ENCODE assay signal across 18 cellular contexts in genomic region chr2:10905006-10905871, GRCh38. TPM values are rescaled to one million over a fixed set of nuclear protein-coding genes. Genes with fewer than 3 reads are reported as not detected.
"Had no signal": no experiment of that assay in that cellular context is flagged by ENCODE, and none has a peak within 500 bp of the region (broad histone marks: within the 10 kb centered on the region; RNA-seq: fewer than 3 reads in every experiment).

No MANE protein-coding gene starts in this region.

- H3K9me3 Mint-ChIP-seq: activated naive CD4-positive, alpha-beta T cell treated with anti-CD3 and anti-CD28 coated beads for 36 hours; stimulated activated naive CD8-positive, alpha-beta T cell treated with anti-CD3 and anti-CD28 coated beads, Interleukin-15, Interleukin-2, amounts not matched to agents 100 ng/mL and 50 ng/mL, for 24 hours had no signal

- H3K4me3 ChIP-seq: ascending aorta, breast epithelium, gastroesophageal sphincter, hepatocyte, left lung, right lobe of liver had no signal

- DNase-seq: activated B cell treated with CpG ODN at 0.5 μM for 24 hours; activated CD4-positive, alpha-beta T cell treated with anti-CD3 and anti-CD28 coated beads, Interleukin-2, amount 10 ng/mL, durations not matched to agents 7 days and 5 days; activated CD8-positive, alpha-beta memory T cell treated with anti-CD3 and anti-CD28 coated beads for 24 hours; activated naive CD4-positive, alpha-beta T cell treated with anti-CD3 and anti-CD28 coated beads for 36 hours; erythroblast; kidney; left lung; mesenchymal stem cell; occipital lobe; right lobe of liver had no signal

- H3K4me1 Mint-ChIP-seq: activated B cell treated with CpG ODN at 0.5 μM for 24 hours; activated CD4-positive, alpha-beta T cell treated with anti-CD3 and anti-CD28 coated beads, Interleukin-2, amount 10 ng/mL, durations not matched to agents 7 days and 5 days had no signal

- H3K4me3 Mint-ChIP-seq: activated B cell treated with CpG ODN at 0.5 μM for 24 hours; activated CD4-positive, alpha-beta T cell treated with anti-CD3 and anti-CD28 coated beads, Interleukin-2, amount 10 ng/mL, durations not matched to agents 7 days and 5 days; activated naive CD4-positive, alpha-beta T cell treated with anti-CD3 and anti-CD28 coated beads for 36 hours; nephron; stimulated activated naive CD8-positive, alpha-beta T cell treated with anti-CD3 and anti-CD28 coated beads, Interleukin-15, Interleukin-2, amounts not matched to agents 100 ng/mL and 50 ng/mL, for 24 hours had no signal

- ATAC-seq: gastroesophageal sphincter, left lung had no signal

- H3K27ac Mint-ChIP-seq: activated B cell treated with CpG ODN at 0.5 μM for 24 hours; activated CD4-positive, alpha-beta T cell treated with anti-CD3 and anti-CD28 coated beads, Interleukin-2, amount 10 ng/mL, durations not matched to agents 7 days and 5 days; activated naive CD4-positive, alpha-beta T cell treated with anti-CD3 and anti-CD28 coated beads for 36 hours; stimulated activated naive CD8-positive, alpha-beta T cell treated with anti-CD3 and anti-CD28 coated beads, Interleukin-15, Interleukin-2, amounts not matched to agents 100 ng/mL and 50 ng/mL, for 24 hours had no signal

RNA-seq across cellular contexts. Expression of gene KCNF1, which starts 6.5 kb away (rescaled TPM):
- total RNA-seq: activated B cell treated with CpG ODN at 0.5 μM for 24 hours; activated CD4-positive, alpha-beta T cell treated with anti-CD3 and anti-CD28 coated beads, Interleukin-2, amount 10 ng/mL, durations not matched to agents 7 days and 5 days; activated naive CD4-positive, alpha-beta T cell treated with anti-CD3 and anti-CD28 coated beads for 36 hours; ascending aorta; chondrocyte; left lung; right lobe of liver; T-helper 2 cell treated with Interferon-gamma antibody and Interleukin-4, amounts not matched to agents 100 ng/mL and 5 ng/mL, for 36 hours had no signal
